36 cellular contexts compared by ENCODE assay signal in the genomic region with DNA sequence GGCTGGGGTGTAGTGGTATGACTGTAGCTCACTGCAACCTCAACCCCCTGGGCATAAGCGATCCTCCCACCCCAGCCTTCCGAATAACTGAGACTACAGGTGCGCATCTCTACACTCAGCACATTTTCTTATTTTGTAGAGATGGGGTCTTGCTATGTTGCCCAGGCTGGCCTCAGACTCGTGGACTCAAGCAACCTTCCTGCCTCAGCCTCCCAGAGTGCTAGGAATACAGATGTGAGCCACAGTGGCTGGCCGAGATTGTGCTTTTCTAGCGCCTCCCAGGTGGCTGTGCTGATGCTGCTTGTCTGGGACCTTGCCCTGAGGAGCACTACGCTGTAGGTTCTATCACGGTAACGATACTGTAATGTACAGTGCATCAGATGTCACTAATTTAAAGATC.
DNase-seq lines count a peak whose midpoint lies in the region; ATAC-seq, FAIRE-seq and TF ChIP-seq lines count a peak whose summit lies in the region.
"Had no signal": no experiment of that assay in that cellular context is flagged by ENCODE, and none has a peak within 500 bp of the region (broad histone marks: within the 10 kb centered on the region; RNA-seq: fewer than 3 reads in every experiment).

No MANE protein-coding gene starts in this region.

- TF ChIP-seq CTCF in HepG2 (CRISPR knock-in tag; IDR thresholded peaks at IDR 0.05) (no peak), right lobe of liver (IDR thresholded peaks at IDR 0.05) (no peak), HEK293 (tag by site-specific recombination; IDR thresholded peaks at IDR 0.05) (no peak), WTC11 (IDR thresholded peaks at IDR 0.05) (no peak)

- H3K9me3 Mint-ChIP-seq in WTC11, result no peaks in the 10 kb centered on the region
- no peaks in the 10 kb centered on the region for H3K9me3 Mint-ChIP-seq in activated T-cell treated with anti-CD3 and anti-CD28 coated beads, Interleukin-2, amount 50 U/mL, for 24 hours
- H3K9me3 Mint-ChIP-seq: CD4-positive, alpha-beta T cell; CD8-positive, alpha-beta T cell had no signal

- POLR2A ChIA-PET in HepG2 (lab: Yijun Ruan, JAX), result no interaction called here
- POLR2A ChIA-PET in HEK293 (lab: Yijun Ruan, JAX), result interaction anchor here (1.0 kb wide), 1 partner anchor 10 kb away, joined by 3 read pairs; no protein-coding TSS in a partner anchor
- POLR2A ChIA-PET in WTC11 (lab: Charles Lee), result interaction anchor here (1.2 kb wide), 1 partner anchor 10 kb away, joined by 3 read pairs; no protein-coding TSS in a partner anchor

- H3K27me3 ChIP-seq in HepG2 (ENCODE audit: control insufficient read depth in 1 of 2, insufficient read depth in 2 of 2, low read length in 2 of 2) (no peaks in the 10 kb centered on the region), right lobe of liver (no peaks in the 10 kb centered on the region), BLaER1 (no peaks in the 10 kb centered on the region)
- H3K27me3 ChIP-seq: BE2C; BLaER1 treated with 17β-estradiol and CSF1 and Interleukin-3, amounts not matched to agents 10 nM and 100 nM had no signal

- no peak for FAIRE-seq in HepG2 (lab: Jason Lieb, UNC)
- FAIRE-seq: A204.1, A549, D721Med had no signal

- no TSS peak for BruUV-seq in HepG2 (replicated peaks; lab: Mats Ljungman, UMichigan)

- no peak for DNase-seq in HepG2 (ENCODE audit: low spot score)
- DNase-seq in right lobe of liver, result no peak
- DNase-seq in WTC11 (ENCODE audit: low spot score), result no peak
- DNase-seq in activated T-cell treated with anti-CD3 and anti-CD28 coated beads, Interleukin-2, amount 50 U/mL, for 24 hours, result no peak
- no peak for DNase-seq in caudate nucleus (lab: John Stamatoyannopoulos, UW)
- DNase-seq in HuH-7 (ENCODE audit: low spot score), result no peak
- DNase-seq: 8988T; ACHN; AML-193; BE2C; C1 segment of cervical spinal cord; Caco-2; Calu3; CD4-positive, alpha-beta memory T cell; CD4-positive, alpha-beta T cell; CD4-positive, CD25-positive, alpha-beta regulatory T cell; CD8-positive, alpha-beta memory T cell; CD8-positive, alpha-beta T cell; COR-L47; DMS 273 treated with DMSO at 0.1 percent for 48 hours; DMS153; DMS53; DMS79; DMS79 treated with DMSO at 0.1 percent for 48 hours; DND-41; EL had no signal

- no peak overlapping the region for H3K27ac Mint-ChIP-seq in WTC11
- no peak overlapping the region for H3K27ac Mint-ChIP-seq in activated T-cell treated with anti-CD3 and anti-CD28 coated beads, Interleukin-2, amount 50 U/mL, for 24 hours
- H3K27ac Mint-ChIP-seq: B cell; CD14-positive monocyte; CD4-positive, alpha-beta memory T cell; CD4-positive, alpha-beta T cell; CD4-positive, CD25-positive, alpha-beta regulatory T cell; CD8-positive, alpha-beta memory T cell; CD8-positive, alpha-beta T cell had no signal

- TF ChIP-seq EP300 in HepG2 (IDR thresholded peaks at IDR 0.05; ENCODE audit: low read depth in 2 of 2, low read length in 2 of 2) (no peak), HepG2 (CRISPR knock-in tag; IDR thresholded peaks at IDR 0.05; ENCODE audit: borderline replicate concordance) (no peak)

- no peak overlapping the region for H3K4me2 ChIP-seq in HepG2 (ENCODE audit: low read depth, low read length)
- peak overlapping the region; percentile 0; the same call in 1 of the 2 replicates for H3K4me2 ChIP-seq in BLaER1
- H3K4me2 ChIP-seq: A549 had no signal

- H4K20me1 ChIP-seq in HepG2 (ENCODE audit: insufficient read depth, low read length) (peaks cover 29% of the 10 kb centered on the region; the same call in 1 of the 2 replicates), BLaER1 (peaks cover under 1% of the 10 kb centered on the region; the same call in 1 of the 2 replicates)

- no peaks in the 10 kb centered on the region; the same call in 1 of the 2 replicates for H3K36me3 Mint-ChIP-seq in WTC11
- no peaks in the 10 kb centered on the region for H3K36me3 Mint-ChIP-seq in activated T-cell treated with anti-CD3 and anti-CD28 coated beads, Interleukin-2, amount 50 U/mL, for 24 hours (ENCODE audit: low read depth)
- H3K36me3 Mint-ChIP-seq: CD14-positive monocyte; CD4-positive, alpha-beta memory T cell; CD4-positive, CD25-positive, alpha-beta regulatory T cell; CD8-positive, alpha-beta memory T cell; CD8-positive, alpha-beta T cell had no signal

- 86% methylated on average over 9 of the region's 9 CpGs for WGBS in HepG2 (ENCODE audit: low lambda C conversion rate)
- 86% methylated on average over 4 of the region's 9 CpGs for WGBS in right lobe of liver (ENCODE audit: insufficient coverage, low coverage, low lambda C conversion rate, missing lambda C conversion rate)

- no peaks in the 10 kb centered on the region for H3K27me3 Mint-ChIP-seq in WTC11 (ENCODE audit: low read depth)
- peaks cover 21% of the 10 kb centered on the region for H3K27me3 Mint-ChIP-seq in activated T-cell treated with anti-CD3 and anti-CD28 coated beads, Interleukin-2, amount 50 U/mL, for 24 hours

- no peak overlapping the region for H3K9ac ChIP-seq in HepG2 (ENCODE audit: insufficient read depth, low read depth, low read length)
- no peak overlapping the region for H3K9ac ChIP-seq in BLaER1
- H3K9ac ChIP-seq: BLaER1 treated with 17β-estradiol and CSF1 and Interleukin-3, amounts not matched to agents 10 nM and 100 nM had no signal

- H3K4me1 Mint-ChIP-seq in WTC11, result peaks cover 18% of the 10 kb centered on the region
- no peaks in the 10 kb centered on the region for H3K4me1 Mint-ChIP-seq in activated T-cell treated with anti-CD3 and anti-CD28 coated beads, Interleukin-2, amount 50 U/mL, for 24 hours (ENCODE audit: low read depth)
- H3K4me1 Mint-ChIP-seq: B cell; CD14-positive monocyte; CD4-positive, CD25-positive, alpha-beta regulatory T cell had no signal

- H3K79me2 ChIP-seq in HepG2 (ENCODE audit: insufficient read depth, low read length), result peaks cover 8% of the 10 kb centered on the region

- TF ChIP-seq RAD21 in HepG2 (CRISPR knock-in tag; IDR thresholded peaks at IDR 0.05), result no peak

- ATAC-seq in HepG2 (no peak), right lobe of liver (no peak), WTC11 (no peak)
- ATAC-seq: A549; CD8-positive, alpha-beta T cell had no signal

- H3K4me1 ChIP-seq in HepG2 (ENCODE audit: insufficient read depth, low read length), result peaks cover 21% of the 10 kb centered on the region
- no peaks in the 10 kb centered on the region for H3K4me1 ChIP-seq in right lobe of liver
- peaks cover 71% of the 10 kb centered on the region for H3K4me1 ChIP-seq in BLaER1
- no peaks in the 10 kb centered on the region for H3K4me1 ChIP-seq in HEK293 (ENCODE audit: control insufficient read depth, insufficient read depth, low read length)
- H3K4me1 ChIP-seq: A549, Caco-2 had no signal

- intact Hi-C loops in HepG2 (cut with micrococcal nuclease; ENCODE audit: unreplicated experiment) (loop anchor here (5.0 kb wide), 1 partner anchor 37 kb away; no protein-coding TSS in a partner anchor), right lobe of liver (cut with DNase I) (no loop called here)

- no peak overlapping the region for H2AFZ ChIP-seq in HepG2 (ENCODE audit: low read length)

- H3K9me3 ChIP-seq in HepG2 (ENCODE audit: low read length) (no peaks in the 10 kb centered on the region), right lobe of liver (no peaks in the 10 kb centered on the region), BLaER1 (peaks cover 7% of the 10 kb centered on the region; the same call in 1 of the 2 replicates), HEK293 (ENCODE audit: control insufficient read depth, insufficient read depth, low read depth, low read length) (no peaks in the 10 kb centered on the region)
- H3K9me3 ChIP-seq: A549, BE2C, Caco-2 had no signal

- H3K4me3 ChIP-seq in HepG2 (replicated peaks in 1 of 3; ENCODE audit: insufficient read depth in 1 of 3, low read depth in 2 of 3, low read length in 3 of 3), result no peak overlapping the region
- no peak overlapping the region for H3K4me3 ChIP-seq in right lobe of liver
- no peak overlapping the region for H3K4me3 ChIP-seq in BLaER1
- no peak overlapping the region for H3K4me3 ChIP-seq in HEK293 (ENCODE audit: low read depth, low read length)
- H3K4me3 ChIP-seq: A549; BLaER1 treated with 17β-estradiol and CSF1 and Interleukin-3, amounts not matched to agents 10 nM and 100 nM had no signal

- H3K27ac ChIP-seq in HepG2 (ENCODE audit: extremely low read length, insufficient read depth, low read length) (no peak overlapping the region), right lobe of liver (no peak overlapping the region), BLaER1 (no peak overlapping the region), HEK293 (ENCODE audit: extremely low read depth, low read depth, low read length) (no peak overlapping the region), caudate nucleus (ENCODE audit: low read depth, low read length) (no peak overlapping the region)
- H3K27ac ChIP-seq: 22Rv1; A549; BLaER1 treated with 17β-estradiol and CSF1 and Interleukin-3, amounts not matched to agents 10 nM and 100 nM; C4-2B had no signal

- H3K4me3 Mint-ChIP-seq in WTC11, result no peak overlapping the region
- no peak overlapping the region for H3K4me3 Mint-ChIP-seq in activated T-cell treated with anti-CD3 and anti-CD28 coated beads, Interleukin-2, amount 50 U/mL, for 24 hours
- H3K4me3 Mint-ChIP-seq: B cell; CD14-positive monocyte; CD4-positive, alpha-beta memory T cell; CD4-positive, alpha-beta T cell; CD4-positive, CD25-positive, alpha-beta regulatory T cell; CD8-positive, alpha-beta memory T cell; CD8-positive, alpha-beta T cell had no signal

- CTCF ChIA-PET in HepG2 (lab: Yijun Ruan, JAX; ENCODE audit: low intra/inter-chr PET ratio, low total read pairs), result no interaction called here
- CTCF ChIA-PET in HEK293 (lab: Yijun Ruan, JAX), result interaction anchor here (0.5 kb wide), 1 partner anchor 31 kb away, joined by 3 read pairs; no protein-coding TSS in a partner anchor
- CTCF ChIA-PET in WTC11 (lab: Charles Lee), result no interaction called here

- TF ChIP-seq POLR2A in HepG2 (IDR thresholded peaks at IDR 0.05; ENCODE audit: insufficient read depth in 1 of 2, low read depth in 2 of 2, low read length in 2 of 2) (no peak), right lobe of liver (IDR thresholded peaks at IDR 0.05) (no peak)

- H3K36me3 ChIP-seq in HepG2 (replicated peaks in 1 of 2; ENCODE audit: control insufficient read depth in 1 of 2, insufficient read depth in 2 of 2, low read length in 2 of 2), result no peaks in the 10 kb centered on the region
- no peaks in the 10 kb centered on the region for H3K36me3 ChIP-seq in right lobe of liver
- no peaks in the 10 kb centered on the region for H3K36me3 ChIP-seq in BLaER1
- H3K36me3 ChIP-seq in HEK293 (ENCODE audit: control insufficient read depth in 2 of 2, insufficient read depth in 1 of 2, low read length in 2 of 2), result no peaks in the 10 kb centered on the region
- H3K36me3 ChIP-seq: BE2C had no signal

- in situ Hi-C loops in HepG2 (cut with HindIII; ENCODE audit: extremely low pct_ligation_motif_present, low pct_unique_long_range_greater_than_20kb), result no loop called here

TF ChIP-seq in HepG2, 621 proteins besides CTCF, POLR2A, EP300 and RAD21 (continues in another document):
- peak; percentile 90 for TF ChIP-seq ZNF121 (CRISPR knock-in tag; IDR thresholded peaks at IDR 0.05)

TF ChIP-seq in HEK293, 187 proteins besides CTCF, POLR2A, EP300 and RAD21:
- no peak for TF ChIP-seq ZNF239 (tag by site-specific recombination; IDR thresholded peaks at IDR 0.05)
- 0 out of 2 replicates have a peak, but pooled peaks have one; percentile 44 for TF ChIP-seq ZNF121 (tag by site-specific recombination; IDR thresholded peaks at IDR 0.05)

TF ChIP-seq in WTC11, 78 proteins besides CTCF, POLR2A, EP300 and RAD21:
- no peak for TF ChIP-seq ATF1 (CRISPR knock-in tag; IDR thresholded peaks at IDR 0.05)
- peak; percentile 95 for TF ChIP-seq ZNF121 (CRISPR knock-in tag; IDR thresholded peaks at IDR 0.05)

Comparison
In these comparisons a context has a peak if more than half of its experiments do, and no peak if none do; other contexts are left out.
1. Of the 63 proteins assayed by ChIP-seq in both HepG2 and HEK293: peak only in HepG2: none; only in HEK293: none; in both: ZNF121; in neither: 62.